22 cellular contexts compared by ENCODE assay signal in genomic region chr17:82949984-82950383, GRCh38.
DNase-seq lines count a peak whose midpoint lies in the region; ATAC-seq and TF ChIP-seq lines count a peak whose summit lies in the region.
"Had no signal": no experiment of that assay in that cellular context is flagged by ENCODE, and none has a peak within 500 bp of the region (broad histone marks: within the 10 kb centered on the region; RNA-seq: fewer than 3 reads in every experiment).

No MANE protein-coding gene starts in this region.

- POLR2A ChIA-PET in WTC11 (lab: Charles Lee): no interaction called here

- DNase-seq in activated naive CD4-positive, alpha-beta T cell treated with anti-CD3 and anti-CD28 coated beads, Interleukin-2, amount 10 ng/mL, durations not matched to agents 7 days and 5 days: peak; percentile 16
- DNase-seq in activated naive CD4-positive, alpha-beta T cell treated with Interleukin-2 at 50 U/mL for 16 hours: no peak
- peak; percentile 41 for DNase-seq in RWPE2 (ENCODE audit: low spot score)
- no peak for DNase-seq in neural crest cell (ENCODE audit: low read depth, low spot score)
- DNase-seq in tibial artery: peak; percentile 9 to 31
- no peak for DNase-seq in cerebellar cortex (ENCODE audit: low spot score)
- DNase-seq in WTC11 (ENCODE audit: low spot score): no peak
- DNase-seq: CD4-positive, CD25-positive, alpha-beta regulatory T cell; COR-L47; DMS 273 treated with DMSO at 0.1 percent for 48 hours; DND-41; Kasumi-1; MG63; NCI-H1048; NCI-H1436; NCI-H1930; NCI-H226; NCI-H524 treated with DMSO at 0.1 percent for 48 hours; RPMI8226 had no signal

- CTCF ChIA-PET in activated naive CD4-positive, alpha-beta T cell treated with anti-CD3 and anti-CD28 coated beads, Interleukin-2, amount 10 ng/mL, durations not matched to agents 7 days and 5 days (lab: Charles Lee): no interaction called here
- CTCF ChIA-PET in WTC11 (lab: Charles Lee): no interaction called here

- intact Hi-C loops in tibial artery (cut with DNase I; ENCODE audit: low total_unique reads): no loop called here

- no peaks in the 10 kb centered on the region for H3K27me3 ChIP-seq in RWPE2 (ENCODE audit: insufficient read depth, poor library complexity, severe bottlenecking)
- H3K27me3 ChIP-seq in tibial artery: no peaks in the 10 kb centered on the region
- H3K27me3 ChIP-seq: MG63 had no signal

- H3K4me1 ChIP-seq in RWPE2 (ENCODE audit: insufficient read depth, poor library complexity, severe bottlenecking) (no peaks in the 10 kb centered on the region), tibial artery (no peaks in the 10 kb centered on the region)
- H3K4me1 ChIP-seq: HAP-1 had no signal

- H3K4me3 ChIP-seq in RWPE2 (ENCODE audit: severe bottlenecking) (no peak overlapping the region), tibial artery (no peak overlapping the region)
- H3K4me3 ChIP-seq: HAP-1, MG63 had no signal

- TF ChIP-seq CTCF in RWPE2 (IDR thresholded peaks at IDR 0.05; ENCODE audit: poor library complexity, severe bottlenecking) (no peak), neural crest cell (conservative IDR thresholded peaks at IDR 0.05) (no peak), tibial artery (IDR thresholded peaks at IDR 0.05) (no peak), WTC11 (IDR thresholded peaks at IDR 0.05) (no peak)

- ATAC-seq in RWPE2 (ENCODE audit: low read depth): no peak
- ATAC-seq in WTC11: no peak

- H3K27me3 Mint-ChIP-seq in activated naive CD4-positive, alpha-beta T cell treated with anti-CD3 and anti-CD28 coated beads, Interleukin-2, amount 10 ng/mL, durations not matched to agents 7 days and 5 days: no peaks in the 10 kb centered on the region
- H3K27me3 Mint-ChIP-seq in neural crest cell (ENCODE audit: low read depth): peaks cover 2% of the 10 kb centered on the region
- H3K27me3 Mint-ChIP-seq in WTC11 (ENCODE audit: low read depth): peaks cover 33% of the 10 kb centered on the region
- H3K27me3 Mint-ChIP-seq: B cell; CD4-positive, CD25-positive, alpha-beta regulatory T cell had no signal

- peaks cover 7% of the 10 kb centered on the region; the same call in 1 of the 2 replicates for H3K36me3 ChIP-seq in RWPE2 (ENCODE audit: low read depth)
- peaks cover 0 to 18% (median 5%) of the 10 kb centered on the region in 3 donors for H3K36me3 ChIP-seq in tibial artery

- no peak overlapping the region for H3K27ac Mint-ChIP-seq in activated naive CD4-positive, alpha-beta T cell treated with anti-CD3 and anti-CD28 coated beads, Interleukin-2, amount 10 ng/mL, durations not matched to agents 7 days and 5 days
- no peak overlapping the region for H3K27ac Mint-ChIP-seq in neural crest cell (ENCODE audit: unreplicated experiment)
- H3K27ac Mint-ChIP-seq in WTC11: no peak overlapping the region
- H3K27ac Mint-ChIP-seq: B cell; CD4-positive, CD25-positive, alpha-beta regulatory T cell had no signal

- H3K9me3 Mint-ChIP-seq in activated naive CD4-positive, alpha-beta T cell treated with anti-CD3 and anti-CD28 coated beads, Interleukin-2, amount 10 ng/mL, durations not matched to agents 7 days and 5 days: peaks cover 41% of the 10 kb centered on the region
- peaks cover 55% of the 10 kb centered on the region for H3K9me3 Mint-ChIP-seq in neural crest cell
- peaks cover 94% of the 10 kb centered on the region for H3K9me3 Mint-ChIP-seq in WTC11

- H3K9me3 ChIP-seq in RWPE2 (ENCODE audit: severe bottlenecking) (peaks cover 8% of the 10 kb centered on the region), tibial artery (peaks cover 0 to 38% (median 14%) of the 10 kb centered on the region in 3 donors)

- H3K36me3 Mint-ChIP-seq in activated naive CD4-positive, alpha-beta T cell treated with anti-CD3 and anti-CD28 coated beads, Interleukin-2, amount 10 ng/mL, durations not matched to agents 7 days and 5 days: peaks cover 52% of the 10 kb centered on the region
- H3K36me3 Mint-ChIP-seq in neural crest cell (ENCODE audit: low read depth) (peaks cover 93% of the 10 kb centered on the region), WTC11 (peaks cover 97% of the 10 kb centered on the region)

- H3K27ac ChIP-seq in RWPE2 (ENCODE audit: poor library complexity, severe bottlenecking): no peak overlapping the region
- no peak overlapping the region for H3K27ac ChIP-seq in tibial artery
- H3K27ac ChIP-seq: HL-60 had no signal

- H3K4me1 Mint-ChIP-seq in activated naive CD4-positive, alpha-beta T cell treated with anti-CD3 and anti-CD28 coated beads, Interleukin-2, amount 10 ng/mL, durations not matched to agents 7 days and 5 days: no peaks in the 10 kb centered on the region
- H3K4me1 Mint-ChIP-seq in neural crest cell: no peaks in the 10 kb centered on the region
- H3K4me1 Mint-ChIP-seq in WTC11: no peaks in the 10 kb centered on the region
- H3K4me1 Mint-ChIP-seq: B cell had no signal

- H3K4me3 Mint-ChIP-seq in activated naive CD4-positive, alpha-beta T cell treated with anti-CD3 and anti-CD28 coated beads, Interleukin-2, amount 10 ng/mL, durations not matched to agents 7 days and 5 days: no peak overlapping the region
- H3K4me3 Mint-ChIP-seq in neural crest cell: peak overlapping the region; percentile 59
- no peak overlapping the region for H3K4me3 Mint-ChIP-seq in WTC11
- H3K4me3 Mint-ChIP-seq: B cell; CD4-positive, CD25-positive, alpha-beta regulatory T cell had no signal

TF ChIP-seq in WTC11, 78 proteins besides CTCF, POLR2A, EP300 and RAD21:
- TF ChIP-seq TCF7 (CRISPR knock-in tag; IDR thresholded peaks at IDR 0.05; ENCODE audit: low read depth) (no peak), ZNF396 (CRISPR knock-in tag; IDR thresholded peaks at IDR 0.05; ENCODE audit: borderline replicate concordance) (no peak), MLX (CRISPR knock-in tag; IDR thresholded peaks at IDR 0.05) (no peak), PRRX2 (CRISPR knock-in tag; IDR thresholded peaks at IDR 0.05) (no peak), ATF1 (CRISPR knock-in tag; IDR thresholded peaks at IDR 0.05) (no peak)
- TF ChIP-seq, protein P1, sequence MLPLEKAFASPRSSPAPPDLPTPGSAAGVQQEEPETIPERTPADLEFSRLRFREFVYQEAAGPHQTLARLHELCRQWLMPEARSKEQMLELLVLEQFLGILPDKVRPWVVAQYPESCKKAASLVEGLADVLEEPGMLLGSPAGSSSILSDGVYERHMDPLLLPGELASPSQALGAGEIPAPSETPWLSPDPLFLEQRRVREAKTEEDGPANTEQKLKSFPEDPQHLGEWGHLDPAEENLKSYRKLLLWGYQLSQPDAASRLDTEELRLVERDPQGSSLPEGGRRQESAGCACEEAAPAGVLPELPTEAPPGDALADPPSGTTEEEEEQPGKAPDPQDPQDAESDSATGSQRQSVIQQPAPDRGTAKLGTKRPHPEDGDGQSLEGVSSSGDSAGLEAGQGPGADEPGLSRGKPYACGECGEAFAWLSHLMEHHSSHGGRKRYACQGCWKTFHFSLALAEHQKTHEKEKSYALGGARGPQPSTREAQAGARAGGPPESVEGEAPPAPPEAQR (CRISPR knock-in tag; IDR thresholded peaks at IDR 0.05): no peak
- TF ChIP-seq, protein P2, sequence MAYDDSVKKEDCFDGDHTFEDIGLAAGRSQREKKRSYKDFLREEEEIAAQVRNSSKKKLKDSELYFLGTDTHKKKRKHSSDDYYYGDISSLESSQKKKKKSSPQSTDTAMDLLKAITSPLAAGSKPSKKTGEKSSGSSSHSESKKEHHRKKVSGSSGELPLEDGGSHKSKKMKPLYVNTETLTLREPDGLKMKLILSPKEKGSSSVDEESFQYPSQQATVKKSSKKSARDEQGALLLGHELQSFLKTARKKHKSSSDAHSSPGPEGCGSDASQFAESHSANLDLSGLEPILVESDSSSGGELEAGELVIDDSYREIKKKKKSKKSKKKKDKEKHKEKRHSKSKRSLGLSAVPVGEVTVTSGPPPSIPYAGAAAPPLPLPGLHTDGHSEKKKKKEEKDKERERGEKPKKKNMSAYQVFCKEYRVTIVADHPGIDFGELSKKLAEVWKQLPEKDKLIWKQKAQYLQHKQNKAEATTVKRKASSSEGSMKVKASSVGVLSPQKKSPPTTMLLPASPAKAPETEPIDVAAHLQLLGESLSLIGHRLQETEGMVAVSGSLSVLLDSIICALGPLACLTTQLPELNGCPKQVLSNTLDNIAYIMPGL (CRISPR knock-in tag; IDR thresholded peaks at IDR 0.05): no peak

Comparison
In these comparisons a context has a peak if more than half of its experiments do, and no peak if none do; other contexts are left out.
1. DNase-seq: peak in activated naive CD4-positive, alpha-beta T cell treated with anti-CD3 and anti-CD28 coated beads, Interleukin-2, amount 10 ng/mL, durations not matched to agents 7 days and 5 days (single experiment), RWPE2 (single experiment) and tibial artery (2 of 2); none in activated naive CD4-positive, alpha-beta T cell treated with Interleukin-2 at 50 U/mL for 16 hours (single experiment), neural crest cell (single experiment), cerebellar cortex (single experiment) and WTC11 (single experiment).